ENCODE assay signal across 8 cellular contexts in the genomic region with DNA sequence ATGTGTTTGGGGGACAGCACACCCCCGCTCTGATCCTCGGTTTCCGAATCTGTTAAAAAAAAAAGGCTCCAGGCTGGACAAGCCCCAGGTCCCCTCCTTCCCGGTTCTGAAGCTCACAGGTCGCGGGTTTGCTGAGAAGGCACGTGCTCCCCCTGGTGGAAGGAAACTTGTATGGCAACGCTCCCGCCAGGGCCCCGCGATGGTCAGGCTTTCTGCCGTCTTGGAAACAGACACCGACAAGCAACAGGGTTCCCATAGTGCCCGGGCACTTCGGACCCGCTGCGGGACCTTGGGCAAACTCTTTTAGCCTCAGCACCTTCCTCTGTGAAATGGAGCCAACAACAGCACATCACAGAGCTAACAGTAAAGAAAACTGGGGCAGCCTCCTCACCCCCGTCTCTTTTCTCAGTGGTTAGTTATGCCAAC.
DNase-seq lines count a peak whose midpoint lies in the region; ATAC-seq and TF ChIP-seq lines count a peak whose summit lies in the region.

No MANE protein-coding gene starts in this region.

- peak; percentile 62 for TF ChIP-seq CTCF in Calu3 (IDR thresholded peaks at IDR 0.05; ENCODE audit: unreplicated experiment)
- TF ChIP-seq CTCF in Peyer's patch (IDR thresholded peaks at IDR 0.05): peak; percentile 50 to 91 (median 72)
- TF ChIP-seq CTCF in neural progenitor cell (IDR thresholded peaks at IDR 0.05): peak; percentile 86

- H3F3A ChIP-seq in neural progenitor cell (ENCODE audit: low read depth): no peaks in the 10 kb centered on the region

- CTCF ChIA-PET in Calu3 (lab: Charles Lee): interaction anchor here (0.9 to 2.9 kb wide), 11 partner anchors 9 to 317 kb away, joined by 3 to 29 read pairs (median 4); no protein-coding TSS in a partner anchor

- H3K27ac ChIP-seq in Peyer's patch: no peak overlapping the region
- H3K27ac ChIP-seq in neural progenitor cell: no peak overlapping the region

- H3K4me2 ChIP-seq in neural progenitor cell: no peak overlapping the region

- H3K27me3 Mint-ChIP-seq in Calu3 (ENCODE audit: unreplicated experiment) (peaks cover 88% of the 10 kb centered on the region), neural progenitor cell (ENCODE audit: insufficient read depth, low read depth) (peaks cover 43% of the 10 kb centered on the region)

- H3K4me1 Mint-ChIP-seq in Calu3 (ENCODE audit: low read depth, unreplicated experiment) (no peaks in the 10 kb centered on the region), neural progenitor cell (peaks cover 4% of the 10 kb centered on the region)

- H3K4me1 ChIP-seq in Peyer's patch: no peaks in the 10 kb centered on the region
- H3K4me1 ChIP-seq in neural progenitor cell: no peaks in the 10 kb centered on the region

- no peak overlapping the region for H2AFZ ChIP-seq in neural progenitor cell (replicated peaks)

- no TSS peak for BruUV-seq in Calu3 (replicated peaks; lab: Mats Ljungman, UMichigan)

- H3K27ac Mint-ChIP-seq in Calu3 (ENCODE audit: unreplicated experiment) (no peak overlapping the region), neural progenitor cell (no peak overlapping the region)

- no peaks in the 10 kb centered on the region for H3K9me3 ChIP-seq in Peyer's patch
- H3K9me3 ChIP-seq in neural progenitor cell (ENCODE audit: low read depth): no peaks in the 10 kb centered on the region

- H3K9me3 Mint-ChIP-seq in Calu3 (ENCODE audit: low read depth, unreplicated experiment) (no peaks in the 10 kb centered on the region), neural progenitor cell (no peaks in the 10 kb centered on the region)

- TF ChIP-seq POLR2A in Peyer's patch (IDR thresholded peaks at IDR 0.05): no peak

- no peaks in the 10 kb centered on the region for H3K79me2 ChIP-seq in neural progenitor cell (ENCODE audit: low read depth)

- no peak overlapping the region for H3K9ac ChIP-seq in neural progenitor cell

- ATAC-seq in GM19452 (IDR thresholded peaks at IDR 0.05; ENCODE audit: unreplicated experiment): no peak

- H4K20me1 ChIP-seq in neural progenitor cell (ENCODE audit: low read depth): no peaks in the 10 kb centered on the region

- H3K36me3 Mint-ChIP-seq in Calu3 (ENCODE audit: insufficient read depth, unreplicated experiment) (no peaks in the 10 kb centered on the region), neural progenitor cell (no peaks in the 10 kb centered on the region)

- H3K4me3 ChIP-seq in Peyer's patch (no peak overlapping the region), neural progenitor cell (no peak overlapping the region)

- DNase-seq in Calu3 (peak; percentile 83), Kasumi-1 (lab: John Stamatoyannopoulos, UW) (peak; percentile 77 to 89), Peyer's patch (peak; percentile 63 to 83 (median 77)), fibroblast of peridontal ligament (ENCODE audit: extremely low read depth) (peak; percentile 61), neural progenitor cell (ENCODE audit: low spot score) (peak; percentile 91), stromal cell of bone marrow (ENCODE audit: low read depth) (peak; percentile 22)
- peak; percentile 78 to 80 for DNase-seq in activated T-cell treated with anti-CD3 and anti-CD28 coated beads, Interleukin-2, amount 50 U/mL, for 48 hours

- H3K27me3 ChIP-seq in Peyer's patch (no peaks in the 10 kb centered on the region), neural progenitor cell (peaks cover 42% of the 10 kb centered on the region)

- intact Hi-C loops in Calu3 (cut with micrococcal nuclease; ENCODE audit: unreplicated experiment): loop anchor here (2.0 kb wide), 1 partner anchor 203 kb away; no protein-coding TSS in a partner anchor

- no peaks in the 10 kb centered on the region for H3K36me3 ChIP-seq in Peyer's patch
- no peaks in the 10 kb centered on the region for H3K36me3 ChIP-seq in neural progenitor cell

- H3K4me3 Mint-ChIP-seq in Calu3 (ENCODE audit: low read depth, unreplicated experiment) (no peak overlapping the region), neural progenitor cell (no peak overlapping the region)

Comparison
In these comparisons a context has a peak if more than half of its experiments do, and no peak if none do; other contexts are left out.
1. DNase-seq: peak in every context shown above with its lines; median percentile 91 in neural progenitor cell; 83 in Calu3; 83 in Kasumi-1; 79 in activated T-cell treated with anti-CD3 and anti-CD28 coated beads, Interleukin-2, amount 50 U/mL, for 48 hours; 77 in Peyer's patch; 61 in fibroblast of peridontal ligament; 22 in stromal cell of bone marrow.